25 cellular contexts compared by ENCODE assay signal in the genomic region with DNA sequence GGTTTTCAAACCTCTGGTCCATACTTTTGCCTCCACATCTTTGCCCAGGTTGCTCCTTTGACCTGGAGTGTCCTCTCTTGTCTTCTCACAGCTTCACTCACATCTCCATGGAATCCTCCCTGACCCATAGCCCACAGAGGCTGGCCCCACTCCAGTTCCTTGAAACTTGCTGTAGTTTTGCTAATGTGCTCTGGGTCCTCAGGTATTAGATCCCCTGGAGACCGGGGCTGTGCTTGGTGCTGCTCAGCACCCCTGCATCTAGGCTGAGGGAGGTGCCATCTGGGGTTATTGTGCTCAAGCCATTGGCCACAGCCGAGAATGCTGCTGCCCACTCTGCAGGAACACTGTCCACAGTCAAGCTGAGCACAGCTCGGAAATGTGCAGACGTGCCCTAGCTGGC. TPM values are rescaled to one million over a fixed set of nuclear protein-coding genes. Genes with fewer than 3 reads are reported as not detected.
"Had no signal": no experiment of that assay in that cellular context is flagged by ENCODE, and none has a peak within 500 bp of the region (broad histone marks: within the 10 kb centered on the region; RNA-seq: fewer than 3 reads in every experiment).

No MANE protein-coding gene starts in this region.

- ATAC-seq: activated CD4-positive, CD25-positive, alpha-beta regulatory T cell treated with anti-CD3 and anti-CD28 coated beads, Interleukin-2, amount 50 U/mL, for 24 hours; activated CD8-positive, alpha-beta T cell treated with anti-CD3 and anti-CD28 coated beads for 36 hours; Panc1 had no signal

- H3K4me3 ChIP-seq: adrenal gland, breast epithelium had no signal

- H3K36me3 ChIP-seq: adrenal gland, breast epithelium had no signal

- H3K4me1 ChIP-seq: adrenal gland, breast epithelium had no signal

- DNase-seq: activated CD4-positive, alpha-beta T cell treated with anti-CD3 and anti-CD28 coated beads for 4 hours; activated CD8-positive, alpha-beta T cell treated with anti-CD3 and anti-CD28 coated beads for 36 hours; activated gamma-delta T cell; activated naive CD4-positive, alpha-beta T cell treated with anti-CD3 and anti-CD28 coated beads for 36 hours; activated naive CD8-positive, alpha-beta T cell treated with anti-CD3 and anti-CD28 coated beads, Interleukin-2, amount 10 ng/mL, durations not matched to agents 7 days and 5 days; activated T-cell treated with anti-CD3 and anti-CD28 coated beads, Interleukin-2, amount 50 U/mL, for 24 hours; adrenal gland; anterior cingulate cortex; central memory CD4-positive, alpha-beta T cell; MM.1S; NCI-H1105 treated with DMSO at 0.1 percent for 48 hours; NCI-H1436 treated with DMSO at 0.1 percent for 48 hours; NCI-H187; NCI-H2081; NCI-H510A treated with DMSO at 0.1 percent for 48 hours; NCI-H69; NK-92 treated with Interleukin-12 subunit alpha and Interleukin-12 subunit beta, amount 100 ng/mL, for 24 hours; OCI-M1; RPMI8226; SHP77 had no signal

- H3K27ac ChIP-seq: adrenal gland, breast epithelium had no signal

- H3K9me3 ChIP-seq: adrenal gland, breast epithelium had no signal

- H3K27me3 ChIP-seq: adrenal gland had no signal

RNA-seq across cellular contexts. Expression of a gene that starts 16.5 kb away (rescaled TPM):
- total RNA-seq: activated CD8-positive, alpha-beta T cell treated with anti-CD3 and anti-CD28 coated beads for 36 hours; activated naive CD4-positive, alpha-beta T cell treated with anti-CD3 and anti-CD28 coated beads for 36 hours had no signal

RNA-seq across cellular contexts. Expression of a gene that starts 53.5 kb away (rescaled TPM):
- total RNA-seq: activated CD8-positive, alpha-beta T cell treated with anti-CD3 and anti-CD28 coated beads for 36 hours; activated naive CD4-positive, alpha-beta T cell treated with anti-CD3 and anti-CD28 coated beads for 36 hours; activated naive CD8-positive, alpha-beta T cell treated with anti-CD3 and anti-CD28 coated beads, Interleukin-2, amount 10 ng/mL, durations not matched to agents 7 days and 5 days; activated T-helper 1 cell treated with anti-CD3 and anti-CD28 coated beads, Interleukin-12 subunit alpha, Interleukin-12 subunit beta, Interleukin-2, Interleukin-4 antibody, amounts not matched to agents 30 ng/mL and 10 ng/mL and 1 ng/mL, durations not matched to agents 14 hours and 24 hours and 36 hours; breast epithelium; SK-MEL-5 had no signal
